In the genomic region with DNA sequence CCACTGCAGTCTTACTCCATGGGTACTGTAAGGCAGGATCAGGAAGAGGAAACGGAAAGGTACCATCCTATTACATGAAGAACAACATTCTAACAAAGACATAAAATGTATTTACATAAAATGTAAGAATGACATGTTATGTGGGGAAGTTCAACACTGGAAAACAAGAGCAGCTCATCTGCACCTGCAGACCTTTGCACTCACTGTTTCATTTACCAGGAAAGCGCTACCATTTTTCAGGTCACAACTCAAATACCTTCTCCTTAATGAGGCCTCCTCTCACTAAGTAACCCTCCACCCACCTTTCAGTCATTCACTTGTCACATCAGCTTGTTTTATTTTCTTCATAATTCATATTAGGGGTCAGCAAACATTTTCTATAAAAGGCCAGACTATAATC, we compare ENCODE assay signal across 11 cellular contexts. TPM values are rescaled to one million over a fixed set of nuclear protein-coding genes. Genes with fewer than 3 reads are reported as not detected.
DNase-seq lines count a peak whose midpoint lies in the region.
"Had no signal": no experiment of that assay in that cellular context is flagged by ENCODE, and none has a peak within 500 bp of the region (broad histone marks: within the 10 kb centered on the region; RNA-seq: fewer than 3 reads in every experiment).

No MANE protein-coding gene starts in this region.

- no peak overlapping the region for H3K27ac Mint-ChIP-seq in activated naive CD4-positive, alpha-beta T cell treated with anti-CD3 and anti-CD28 coated beads, Interleukin-2, amount 50 U/mL, for 24 hours

- H3K9ac ChIP-seq in SK-N-MC (ENCODE audit: insufficient read length) = peak overlapping the region; percentile 95

- H3K36me3 ChIP-seq in SK-N-MC (ENCODE audit: insufficient read depth, low read length) (no peaks in the 10 kb centered on the region), thymus (ENCODE audit: control insufficient read depth, insufficient read depth) (no peaks in the 10 kb centered on the region)

- H3K4me1 Mint-ChIP-seq in activated naive CD4-positive, alpha-beta T cell treated with anti-CD3 and anti-CD28 coated beads, Interleukin-2, amount 50 U/mL, for 24 hours = peaks cover 58% of the 10 kb centered on the region

- peak overlapping the region; percentile 4 for H3K4me3 Mint-ChIP-seq in activated naive CD4-positive, alpha-beta T cell treated with anti-CD3 and anti-CD28 coated beads, Interleukin-2, amount 50 U/mL, for 24 hours

- no peaks in the 10 kb centered on the region for H3K27me3 Mint-ChIP-seq in activated naive CD4-positive, alpha-beta T cell treated with anti-CD3 and anti-CD28 coated beads, Interleukin-2, amount 50 U/mL, for 24 hours

- DNase-seq in activated naive CD4-positive, alpha-beta T cell treated with Interleukin-2 at 50 U/mL for 16 hours = no peak
- DNase-seq in SK-N-MC (ENCODE audit: low read depth, low spot score) = no peak
- DNase-seq in lung microvascular endothelial cell (ENCODE audit: low read depth in 2 of 2) = peak; percentile 6 to 9
- no peak for DNase-seq in mesenteric fat pad (ENCODE audit: low spot score)
- DNase-seq in NCI-H69 (lab: John Stamatoyannopoulos, UW) = no peak
- no peak for DNase-seq in COR-L47 (lab: John Stamatoyannopoulos, UW)
- DNase-seq: NCI-H2029 treated with DMSO at 0.1 percent for 48 hours, T-helper 9 cell had no signal

- H3K27ac ChIP-seq in SK-N-MC (peak overlapping the region; percentile 79), thymus (ENCODE audit: low read depth) (peak overlapping the region; percentile 19)

- peaks cover 23% of the 10 kb centered on the region for H3K4me1 ChIP-seq in thymus (ENCODE audit: control insufficient read depth, insufficient read depth, low read length)

- H3K27me3 ChIP-seq in thymus (ENCODE audit: control insufficient read depth, insufficient read depth) = no peaks in the 10 kb centered on the region

- no peaks in the 10 kb centered on the region for H3K9me3 ChIP-seq in SK-N-MC (ENCODE audit: low read depth, low read length)
- H3K9me3 ChIP-seq in thymus (ENCODE audit: control insufficient read depth) = no peaks in the 10 kb centered on the region

- H3K4me3 ChIP-seq in SK-N-MC (peak overlapping the region; percentile 86; the same call in 1 of the 2 replicates), thymus (ENCODE audit: low read length) (peak overlapping the region; percentile 96)
- H3K4me3 ChIP-seq: K562 had no signal

- H3K9me3 Mint-ChIP-seq in activated naive CD4-positive, alpha-beta T cell treated with anti-CD3 and anti-CD28 coated beads, Interleukin-2, amount 50 U/mL, for 24 hours = no peaks in the 10 kb centered on the region

- WGBS in thymus = 57% methylated on average over 2 of the region's 2 CpGs

- H3K36me3 Mint-ChIP-seq in activated naive CD4-positive, alpha-beta T cell treated with anti-CD3 and anti-CD28 coated beads, Interleukin-2, amount 50 U/mL, for 24 hours = peaks cover 1% of the 10 kb centered on the region

RNA-seq across cellular contexts. Expression of a gene that starts 2.6 kb away (rescaled TPM):
- total RNA-seq in lung microvascular endothelial cell (18.1 and 58.7 TPM in 2 replicates), mesenteric fat pad (41.0 TPM)
- 12.2 TPM for polyA plus RNA-seq in thymus

Comparison
In these comparisons a context has a peak if more than half of its experiments do, and no peak if none do; other contexts are left out.
1. DNase-seq: peak in lung microvascular endothelial cell (2 of 2); none in activated naive CD4-positive, alpha-beta T cell treated with Interleukin-2 at 50 U/mL for 16 hours (single experiment), SK-N-MC (single experiment), mesenteric fat pad (single experiment), NCI-H69 (single experiment) and COR-L47 (single experiment).